29 cellular contexts compared by ENCODE assay signal in genomic region chr13:90177519-90177918, GRCh38.
"Had no signal": no experiment of that assay in that cellular context is flagged by ENCODE, and none has a peak within 500 bp of the region (broad histone marks: within the 10 kb centered on the region; RNA-seq: fewer than 3 reads in every experiment).

No MANE protein-coding gene starts in this region.

- H3K27me3 ChIP-seq: adrenal gland, body of pancreas, esophagus squamous epithelium, gastroesophageal sphincter, heart right ventricle had no signal

- H3K9me3 ChIP-seq: adrenal gland, body of pancreas, esophagus squamous epithelium, gastroesophageal sphincter, heart right ventricle had no signal

- H3K27ac ChIP-seq: adrenal gland, body of pancreas, epithelial cell of prostate, esophagus squamous epithelium, gastroesophageal sphincter, heart right ventricle had no signal

- H3K36me3 ChIP-seq: adrenal gland, esophagus squamous epithelium, gastroesophageal sphincter, heart right ventricle had no signal

- H3K4me3 ChIP-seq: adrenal gland, body of pancreas, esophagus squamous epithelium, gastroesophageal sphincter, heart right ventricle had no signal

- ATAC-seq: activated CD4-positive, alpha-beta T cell treated with anti-CD3 and anti-CD28 coated beads for 36 hours; activated CD8-positive, alpha-beta memory T cell treated with anti-CD3 and anti-CD28 coated beads, Interleukin-2, amount 10 ng/mL, durations not matched to agents 7 days and 5 days; activated CD8-positive, alpha-beta T cell treated with anti-CD3 and anti-CD28 coated beads, Interleukin-2, amount 10 ng/mL, durations not matched to agents 7 days and 5 days; activated naive CD8-positive, alpha-beta T cell treated with anti-CD3 and anti-CD28 coated beads, Interleukin-2, amount 50 U/mL, for 24 hours; body of pancreas; effector memory CD8-positive, alpha-beta T cell; gastroesophageal sphincter; heart right ventricle; T-helper 17 cell had no signal

- DNase-seq: activated CD4-positive, alpha-beta memory T cell treated with anti-CD3 and anti-CD28 coated beads for 36 hours; activated CD4-positive, alpha-beta T cell treated with anti-CD3 and anti-CD28 coated beads for 36 hours; activated CD4-positive, alpha-beta T cell treated with anti-CD3 and anti-CD28 coated beads, Interleukin-2, amount 10 ng/mL, durations not matched to agents 24 days and 14 days; activated CD4-positive, CD25-positive, alpha-beta regulatory T cell; activated CD4-positive, CD25-positive, alpha-beta regulatory T cell treated with anti-CD3 and anti-CD28 coated beads, Interleukin-2, amount 50 U/mL, for 72 hours; activated CD8-positive, alpha-beta memory T cell treated with anti-CD3 and anti-CD28 coated beads, Interleukin-2, amount 10 ng/mL, durations not matched to agents 7 days and 5 days; activated CD8-positive, alpha-beta memory T cell treated with anti-CD3 and anti-CD28 coated beads, Interleukin-2, amount 50 U/mL, for 4 hours; activated CD8-positive, alpha-beta T cell treated with anti-CD3 and anti-CD28 coated beads, Interleukin-2, amount 10 ng/mL, durations not matched to agents 7 days and 5 days; activated effector memory CD4-positive, alpha-beta T cell treated with anti-CD3 and anti-CD28 coated beads, Interleukin-2, amount 50 U/mL, for 16 hours; activated naive CD4-positive, alpha-beta T cell treated with anti-CD3 and anti-CD28 coated beads for 36 hours; activated naive CD8-positive, alpha-beta T cell treated with anti-CD3 and anti-CD28 coated beads for 36 hours; activated naive CD8-positive, alpha-beta T cell treated with anti-CD3 and anti-CD28 coated beads, Interleukin-2, amount 50 U/mL, for 24 hours; activated T-cell treated with anti-CD3 and anti-CD28 coated beads, Interleukin-2, amount 50 U/mL, for 1 hour; activated T-cell treated with anti-CD3 and anti-CD28 coated beads, Interleukin-2, amount 50 U/mL, for 48 hours; adrenal gland; amygdala; aorta; body of pancreas; caudate nucleus; cortex of kidney; dermis blood vessel endothelial cell; effector CD4-positive, alpha-beta T cell; effector memory CD8-positive, alpha-beta T cell; esophagus squamous epithelium; foreskin melanocyte; heart right ventricle; T-helper 17 cell had no signal
